In the genomic region with DNA sequence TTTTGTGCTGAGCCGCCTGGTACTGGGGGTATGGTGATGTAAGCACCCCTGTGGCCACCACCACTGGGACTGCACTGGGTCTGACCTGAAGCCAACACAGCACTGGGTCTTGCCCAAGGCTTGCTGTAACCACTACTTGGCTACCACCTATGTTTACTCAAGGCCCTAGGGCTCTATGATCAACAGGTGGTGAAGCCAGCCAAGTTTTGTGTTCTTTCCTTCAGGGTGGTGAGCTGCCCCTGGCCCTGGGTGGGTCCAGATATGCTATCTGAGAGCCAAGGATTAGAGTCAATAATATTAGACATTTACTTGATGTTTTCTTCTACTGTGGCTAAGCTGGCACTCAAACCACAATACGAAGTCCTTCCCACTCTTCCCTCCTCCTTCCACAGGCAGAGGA, we compare ENCODE assay signal across 29 cellular contexts. TPM values are rescaled to one million over a fixed set of nuclear protein-coding genes. Genes with fewer than 3 reads are reported as not detected.
DNase-seq lines count a peak whose midpoint lies in the region; ATAC-seq and TF ChIP-seq lines count a peak whose summit lies in the region.
"Had no signal": no experiment of that assay in that cellular context is flagged by ENCODE, and none has a peak within 500 bp of the region (broad histone marks: within the 10 kb centered on the region; RNA-seq: fewer than 3 reads in every experiment).

No MANE protein-coding gene starts in this region.

- TF ChIP-seq POLR2A in body of pancreas (IDR thresholded peaks at IDR 0.05) (no peak), stomach (IDR thresholded peaks at IDR 0.05) (no peak)

- dilution Hi-C loops in mammary epithelial cell (cut with HindIII; ENCODE audit: low sequenced_read_pairs) = no loop called here

- TF ChIP-seq EP300 in stomach (IDR thresholded peaks at IDR 0.05) = no peak

- TF ChIP-seq CTCF in MCF 10A (IDR thresholded peaks at IDR 0.05; ENCODE audit: unreplicated experiment) (no peak), mammary epithelial cell (conservative IDR thresholded peaks at IDR 0.05 in 1 of 2, IDR thresholded peaks at IDR 0.05 in 1 of 2; ENCODE audit: extremely low read depth in 1 of 2, insufficient read depth in 1 of 2, low read depth in 1 of 2, low read length in 2 of 2) (no peak), body of pancreas (IDR thresholded peaks at IDR 0.05) (no peak), stomach (IDR thresholded peaks at IDR 0.05) (no peak)

- H3K36me3 Mint-ChIP-seq in MCF 10A (ENCODE audit: insufficient read depth, unreplicated experiment) = no peaks in the 10 kb centered on the region
- H3K36me3 Mint-ChIP-seq in activated CD4-positive, alpha-beta memory T cell treated with anti-CD3 and anti-CD28 coated beads, Interleukin-2, amount 10 ng/mL, durations not matched to agents 7 days and 5 days (ENCODE audit: low read depth) = no peaks in the 10 kb centered on the region
- H3K36me3 Mint-ChIP-seq: CD14-positive monocyte; CD4-positive, alpha-beta memory T cell; CD8-positive, alpha-beta memory T cell had no signal

- ATAC-seq in body of pancreas = peak; percentile 27
- ATAC-seq: GM12878 had no signal

- H2AFZ ChIP-seq in mammary epithelial cell (ENCODE audit: low read depth, low read length) = no peak overlapping the region

- in situ Hi-C loops in mammary epithelial cell (cut with MboI; ENCODE audit: low sequenced_read_pairs in 2 of 2) = no loop called here

- peaks cover 12% of the 10 kb centered on the region for H3K9me3 Mint-ChIP-seq in MCF 10A (ENCODE audit: unreplicated experiment)
- H3K9me3 Mint-ChIP-seq in activated CD4-positive, alpha-beta memory T cell treated with anti-CD3 and anti-CD28 coated beads, Interleukin-2, amount 10 ng/mL, durations not matched to agents 7 days and 5 days = no peaks in the 10 kb centered on the region

- no peaks in the 10 kb centered on the region for H3K36me3 ChIP-seq in mammary epithelial cell (ENCODE audit: insufficient read depth, low read length)
- H3K36me3 ChIP-seq in body of pancreas (replicated peaks in 1 of 2; ENCODE audit: insufficient read depth in 1 of 2, low read depth in 2 of 2) = no peaks in the 10 kb centered on the region
- no peaks in the 10 kb centered on the region for H3K36me3 ChIP-seq in stomach
- H3K36me3 ChIP-seq: BE2C, BLaER1 had no signal

- no peaks in the 10 kb centered on the region for H4K20me1 ChIP-seq in mammary epithelial cell (ENCODE audit: insufficient read depth, low read length)
- H4K20me1 ChIP-seq: BLaER1 had no signal

- H3K4me1 ChIP-seq in mammary epithelial cell (ENCODE audit: insufficient read depth, low read length) (no peaks in the 10 kb centered on the region), body of pancreas (no peaks in the 10 kb centered on the region), stomach (no peaks in the 10 kb centered on the region)
- H3K4me1 ChIP-seq: BE2C, BLaER1 had no signal

- H3K27me3 Mint-ChIP-seq in MCF 10A (ENCODE audit: insufficient read depth, unreplicated experiment) = peaks cover 60% of the 10 kb centered on the region
- H3K27me3 Mint-ChIP-seq in activated CD4-positive, alpha-beta memory T cell treated with anti-CD3 and anti-CD28 coated beads, Interleukin-2, amount 10 ng/mL, durations not matched to agents 7 days and 5 days = peaks cover 12% of the 10 kb centered on the region

- intact Hi-C loops in MCF 10A (cut with micrococcal nuclease) (no loop called here), mammary epithelial cell (cut with micrococcal nuclease) (no loop called here), body of pancreas (cut with DNase I) (no loop called here), stomach (cut with DNase I; ENCODE audit: low total_unique reads) (no loop called here)

- no peak overlapping the region for H3K4me2 ChIP-seq in mammary epithelial cell (ENCODE audit: insufficient read depth, low read depth, low read length)
- H3K4me2 ChIP-seq: BLaER1 had no signal

- no peaks in the 10 kb centered on the region for H3K4me1 Mint-ChIP-seq in MCF 10A (ENCODE audit: insufficient read depth, unreplicated experiment)
- no peaks in the 10 kb centered on the region for H3K4me1 Mint-ChIP-seq in activated CD4-positive, alpha-beta memory T cell treated with anti-CD3 and anti-CD28 coated beads, Interleukin-2, amount 10 ng/mL, durations not matched to agents 7 days and 5 days
- H3K4me1 Mint-ChIP-seq: CD14-positive monocyte; CD4-positive, alpha-beta memory T cell; CD4-positive, CD25-positive, alpha-beta regulatory T cell; CD8-positive, alpha-beta memory T cell had no signal

- H3K4me3 Mint-ChIP-seq in MCF 10A (ENCODE audit: unreplicated experiment) = no peak overlapping the region
- no peak overlapping the region for H3K4me3 Mint-ChIP-seq in activated CD4-positive, alpha-beta memory T cell treated with anti-CD3 and anti-CD28 coated beads, Interleukin-2, amount 10 ng/mL, durations not matched to agents 7 days and 5 days
- H3K4me3 Mint-ChIP-seq: CD14-positive monocyte; CD4-positive, alpha-beta memory T cell; CD4-positive, CD25-positive, alpha-beta regulatory T cell; CD8-positive, alpha-beta memory T cell had no signal

- WGBS in mammary epithelial cell (ENCODE audit: low coverage, missing lambda C conversion rate) = 67% methylated on average over 2 of the region's 2 CpGs
- 44 to 65% methylated on average over 1 to 2 of the region's 2 CpGs for WGBS in body of pancreas, 2 donors
- whole genome bisulfite sequencing in stomach, 5 donors = 32 to 63% (median 48%) methylated on average over 2 of the region's 2 CpGs

- H3K79me2 ChIP-seq in mammary epithelial cell (ENCODE audit: insufficient read depth, low read length) = no peaks in the 10 kb centered on the region

- H3K4me3 ChIP-seq in mammary epithelial cell (replicated peaks in 1 of 3; ENCODE audit: insufficient read depth in 1 of 3, low read depth in 2 of 3, low read length in 3 of 3) (no peak overlapping the region), body of pancreas (no peak overlapping the region), stomach (no peak overlapping the region)
- H3K4me3 ChIP-seq: BLaER1, GM12878 had no signal

- CTCF ChIA-PET in MCF 10A (lab: Yijun Ruan, JAX) (no interaction called here), mammary epithelial cell (lab: Charles Lee; ENCODE audit: low non-redundant PET) (no interaction called here)
- CTCF ChIA-PET in activated CD4-positive, alpha-beta memory T cell treated with anti-CD3 and anti-CD28 coated beads, Interleukin-2, amount 10 ng/mL, durations not matched to agents 7 days and 5 days (lab: Charles Lee) = no interaction called here

- peak; percentile 5 for DNase-seq in MCF 10A (ENCODE audit: unreplicated experiment)
- no peak for DNase-seq in mammary epithelial cell
- DNase-seq in body of pancreas = peak; percentile 5 to 42 (median 21)
- peak; percentile 68 for DNase-seq in stomach
- DNase-seq in activated T-cell treated with anti-CD3 and anti-CD28 coated beads for 4 hours = no peak
- DNase-seq in activated CD4-positive, alpha-beta memory T cell treated with anti-CD3 and anti-CD28 coated beads, Interleukin-2, amount 10 ng/mL, durations not matched to agents 7 days and 5 days = no peak
- DNase-seq: ACHN; BE2C; C1 segment of cervical spinal cord; CD4-positive, alpha-beta memory T cell; CD4-positive, CD25-positive, alpha-beta regulatory T cell; CD8-positive, alpha-beta memory T cell; COR-L47; DMS 273 treated with DMSO at 0.1 percent for 48 hours; DMS153; DMS53; DMS79; DND-41; EL; GDM1 had no signal

- no peak overlapping the region for H3K9ac ChIP-seq in mammary epithelial cell (ENCODE audit: insufficient read depth, low read length)
- H3K9ac ChIP-seq: BLaER1 had no signal

- POLR2A ChIA-PET in MCF 10A (lab: Yijun Ruan, JAX) = no interaction called here
- POLR2A ChIA-PET in activated CD4-positive, alpha-beta memory T cell treated with anti-CD3 and anti-CD28 coated beads, Interleukin-2, amount 10 ng/mL, durations not matched to agents 7 days and 5 days (lab: Charles Lee) = no interaction called here

- no peak overlapping the region for H3K27ac Mint-ChIP-seq in MCF 10A (ENCODE audit: low read depth, unreplicated experiment)
- H3K27ac Mint-ChIP-seq in activated CD4-positive, alpha-beta memory T cell treated with anti-CD3 and anti-CD28 coated beads, Interleukin-2, amount 10 ng/mL, durations not matched to agents 7 days and 5 days = no peak overlapping the region
- H3K27ac Mint-ChIP-seq: CD14-positive monocyte; CD4-positive, alpha-beta memory T cell; CD4-positive, CD25-positive, alpha-beta regulatory T cell had no signal

- H3K27ac ChIP-seq in mammary epithelial cell (ENCODE audit: insufficient read depth, low read depth, low read length) = no peak overlapping the region
- no peak overlapping the region for H3K27ac ChIP-seq in body of pancreas
- H3K27ac ChIP-seq in stomach = no peak overlapping the region
- H3K27ac ChIP-seq: 22Rv1, BLaER1 had no signal

- H3K9me3 ChIP-seq in mammary epithelial cell (replicated peaks; ENCODE audit: insufficient read depth, low read length) = no peaks in the 10 kb centered on the region
- H3K9me3 ChIP-seq in body of pancreas = no peaks in the 10 kb centered on the region
- H3K9me3 ChIP-seq in stomach = peaks cover 0 to 4% (median 0%) of the 10 kb centered on the region in 4 donors
- H3K9me3 ChIP-seq: BE2C, BLaER1 had no signal

- BruUV-seq in MCF 10A (replicated peaks; lab: Mats Ljungman, UMichigan) (no TSS peak), mammary epithelial cell (replicated peaks; lab: Mats Ljungman, UMichigan) (no TSS peak)

- peaks cover 3% of the 10 kb centered on the region for H3K27me3 ChIP-seq in mammary epithelial cell (ENCODE audit: insufficient read depth, low read length)
- H3K27me3 ChIP-seq in body of pancreas = no peaks in the 10 kb centered on the region
- H3K27me3 ChIP-seq in stomach = no peaks in the 10 kb centered on the region
- H3K27me3 ChIP-seq: BE2C had no signal

RNA-seq across cellular contexts. Expression of gene PAGE4, which starts 55.1 kb away (rescaled TPM):
- total RNA-seq in MCF 10A (2022) (not detected in 2 replicates), mammary epithelial cell (not detected), body of pancreas (not detected), stomach (not detected)
- polyA plus RNA-seq in mammary epithelial cell (not detected), stomach (not detected)
- not detected for polyA minus RNA-seq in mammary epithelial cell
- not detected for total RNA-seq in activated CD4-positive, alpha-beta memory T cell treated with anti-CD3 and anti-CD28 coated beads, Interleukin-2, amount 10 ng/mL, durations not matched to agents 7 days and 5 days
- total RNA-seq: A172; A673; CD4-positive, alpha-beta memory T cell; CD4-positive, CD25-positive, alpha-beta regulatory T cell; CD8-positive, alpha-beta memory T cell; Daoy; G401; GM12878 had no signal
- polyA plus RNA-seq: AG04450; CD14-positive monocyte; CD4-positive, alpha-beta memory T cell; CD4-positive, CD25-positive, alpha-beta regulatory T cell; CD8-positive, alpha-beta memory T cell; GM12878 had no signal

Comparison
In these comparisons a context has a peak if more than half of its experiments do, and no peak if none do; other contexts are left out.
1. DNase-seq: peak in MCF 10A (single experiment), body of pancreas (4 of 4) and stomach (single experiment); none in mammary epithelial cell (single experiment), activated T-cell treated with anti-CD3 and anti-CD28 coated beads for 4 hours (single experiment) and activated CD4-positive, alpha-beta memory T cell treated with anti-CD3 and anti-CD28 coated beads, Interleukin-2, amount 10 ng/mL, durations not matched to agents 7 days and 5 days (single experiment).